Comparison of ENCODE assay signal across 26 cellular contexts in genomic region chr13:36912369-36912768, GRCh38. TPM values are rescaled to one million over a fixed set of nuclear protein-coding genes. Genes with fewer than 3 reads are reported as not detected.
DNase-seq lines count a peak whose midpoint lies in the region; ATAC-seq and TF ChIP-seq lines count a peak whose summit lies in the region.
"Had no signal": no experiment of that assay in that cellular context is flagged by ENCODE, and none has a peak within 500 bp of the region (broad histone marks: within the 10 kb centered on the region; RNA-seq: fewer than 3 reads in every experiment).

No MANE protein-coding gene starts in this region.

- ATAC-seq in GM19452 (IDR thresholded peaks at IDR 0.05; ENCODE audit: unreplicated experiment) = no peak
- ATAC-seq: GM23338, HepG2, K562, T-cell had no signal

- H3K4me1 ChIP-seq in A673 (ENCODE audit: insufficient read depth, low read length, poor library complexity, severe bottlenecking) (peaks cover 74% of the 10 kb centered on the region), PC-9 (replicated peaks; ENCODE audit: insufficient read depth) (peaks cover 7% of the 10 kb centered on the region; the same call in 1 of the 2 replicates)
- H3K4me1 ChIP-seq: Caco-2 had no signal

- no peaks in the 10 kb centered on the region for H3K27me3 ChIP-seq in A673 (replicated peaks; ENCODE audit: insufficient read depth, low read depth, low read length, poor library complexity)
- H3K27me3 ChIP-seq in PC-9 (ENCODE audit: insufficient read depth, low read depth) = no peaks in the 10 kb centered on the region
- H3K27me3 ChIP-seq: SJSA1 had no signal

- intact Hi-C loops in A673 (cut with micrococcal nuclease; ENCODE audit: unreplicated experiment) (no loop called here), PC-9 (cut with micrococcal nuclease; ENCODE audit: unreplicated experiment) (no loop called here)

- H3K27ac ChIP-seq in A673 (ENCODE audit: low read depth, low read length, poor library complexity, severe bottlenecking) (peak overlapping the region; percentile 47), PC-9 (no peak overlapping the region)
- H3K27ac ChIP-seq: SJSA1 had no signal

- H2AFZ ChIP-seq in PC-9 = peak overlapping the region; percentile 42
- H2AFZ ChIP-seq: GM23338 had no signal

- H3K9me3 ChIP-seq in A673 (ENCODE audit: low read depth, low read length, poor library complexity, severe bottlenecking) = no peaks in the 10 kb centered on the region
- H3K9me3 ChIP-seq in PC-9 (ENCODE audit: insufficient read depth, low read depth) = no peaks in the 10 kb centered on the region; the same call in 1 of the 2 replicates
- H3K9me3 ChIP-seq: Caco-2, SJSA1 had no signal

- peak; percentile 8 for DNase-seq in NCI-H146 (lab: John Stamatoyannopoulos, UW)
- no peak for DNase-seq in NCI-H146 treated with DMSO at 0.1 percent for 48 hours (lab: John Stamatoyannopoulos, UW; ENCODE audit: unreplicated experiment)
- no peak for DNase-seq in A673 (ENCODE audit: low spot score)
- no peak for DNase-seq in PC-9
- DNase-seq in lung microvascular endothelial cell (ENCODE audit: low read depth in 2 of 2) = peak; percentile 27 to 28
- DNase-seq in DMS153 (lab: John Stamatoyannopoulos, UW) = no peak
- DNase-seq: AML-193; C1 segment of cervical spinal cord; Caco-2; CD4-positive, alpha-beta memory T cell; H9; Kasumi-1; MV-4-11; NCI-H1105; NCI-H2029 treated with DMSO at 0.1 percent for 48 hours; NCI-H226; NCI-H510A; NCI-H774; PC-3; Right ventricle myocardium superior; T-cell had no signal

- TF ChIP-seq CTCF in A673 (conservative IDR thresholded peaks at IDR 0.05; ENCODE audit: low read depth, low read length) (no peak), PC-9 (conservative IDR thresholded peaks at IDR 0.05) (no peak)

- no peak overlapping the region for H3K4me3 ChIP-seq in A673 (ENCODE audit: low read depth, low read length, poor library complexity, severe bottlenecking)
- no peak overlapping the region for H3K4me3 ChIP-seq in PC-9
- H3K4me3 ChIP-seq: GM23338, K562, SJSA1 had no signal

- H4K20me1 ChIP-seq in PC-9 (ENCODE audit: insufficient read depth) = no peaks in the 10 kb centered on the region

- no peaks in the 10 kb centered on the region for H3K79me2 ChIP-seq in PC-9 (ENCODE audit: low read depth)

- no peak overlapping the region for H3K4me2 ChIP-seq in PC-9
- H3K4me2 ChIP-seq: GM23338 had no signal

- no peaks in the 10 kb centered on the region for H3K9me2 ChIP-seq in PC-9 (ENCODE audit: insufficient read depth)

- H3K36me3 ChIP-seq in A673 (ENCODE audit: insufficient read depth, low read length, poor library complexity, severe bottlenecking) (no peaks in the 10 kb centered on the region), PC-9 (ENCODE audit: low read depth) (no peaks in the 10 kb centered on the region)

- POLR2A ChIA-PET in A673 (lab: Charles Lee; ENCODE audit: low non-redundant PET) (no interaction called here), PC-9 (lab: Charles Lee; ENCODE audit: unreplicated experiment) (no interaction called here)

- H3F3A ChIP-seq in PC-9 (ENCODE audit: insufficient read depth, low read depth) = no peaks in the 10 kb centered on the region

- CTCF ChIA-PET in A673 (lab: Charles Lee) = no interaction called here
- CTCF ChIA-PET in PC-9 (lab: Charles Lee) = no interaction called here

- BruUV-seq in A673 (replicated peaks; lab: Mats Ljungman, UMichigan) = no TSS peak
- BruUV-seq in PC-9 (replicated peaks; lab: Mats Ljungman, UMichigan) = no TSS peak

RNA-seq across cellular contexts. Expression of gene SMAD9, which starts 7.7 kb away (rescaled TPM):
- total RNA-seq in A673 (2021) = 23.3 and 24.6 TPM in 2 replicates
- total RNA-seq in PC-9 (2021) = 0.94 and 1.4 TPM in 2 replicates
- total RNA-seq in lung microvascular endothelial cell = 9.4 and 14.3 TPM in 2 replicates
- total RNA-seq: CD4-positive, alpha-beta memory T cell had no signal

Comparison
In these comparisons a context has a peak if more than half of its experiments do, and no peak if none do; other contexts are left out.
1. DNase-seq: peak in NCI-H146 (single experiment) and lung microvascular endothelial cell (2 of 2); none in NCI-H146 treated with DMSO at 0.1 percent for 48 hours (single experiment), A673 (single experiment), PC-9 (0 of 2) and DMS153 (single experiment).